8 cellular contexts compared by ENCODE assay signal in the genomic region with DNA sequence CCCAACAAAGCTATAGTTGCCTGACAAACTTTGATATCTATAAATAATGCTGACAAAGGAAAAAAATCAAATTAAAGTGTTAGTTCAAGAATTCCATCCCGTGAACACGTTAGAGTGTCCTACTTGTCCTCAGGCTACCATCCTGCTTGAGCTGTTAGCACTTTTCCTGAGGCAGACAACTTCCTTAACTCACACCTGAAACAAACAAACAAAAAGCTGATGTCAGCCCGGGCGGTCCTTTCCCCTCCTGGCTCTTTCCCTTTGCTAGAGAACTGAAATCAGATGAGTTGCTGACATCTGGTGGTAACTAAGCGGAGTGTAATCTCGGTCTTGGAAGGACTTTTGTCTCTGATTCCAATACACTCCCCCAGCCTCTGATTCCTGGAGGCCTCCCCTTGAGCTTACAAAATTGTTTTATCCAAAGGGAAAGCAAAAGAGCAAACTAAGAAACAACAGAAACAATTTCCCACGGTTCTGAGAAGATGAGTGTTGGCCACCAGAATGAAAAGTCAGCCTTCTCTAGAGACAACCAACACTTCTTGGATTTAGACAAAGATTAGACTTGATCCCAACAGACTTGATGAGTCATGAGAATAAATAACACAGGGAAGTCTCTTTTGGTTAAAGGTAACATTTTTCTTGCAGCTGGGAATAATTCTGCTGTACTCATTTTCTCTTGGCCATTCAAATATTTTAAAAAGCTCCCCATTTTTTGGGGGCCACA.
DNase-seq lines count a peak whose midpoint lies in the region; ATAC-seq and TF ChIP-seq lines count a peak whose summit lies in the region.

No MANE protein-coding gene starts in this region.

- DNase-seq in AG09309 (ENCODE audit: low read depth) (peak; percentile 17), NCI-H2227 treated with DMSO at 0.1 percent for 48 hours (lab: John Stamatoyannopoulos, UW) (peak; percentile 77), heart left ventricle (peak in 3 of 5 donors; percentile 22 to 51 (median 35)), pulmonary artery endothelial cell (ENCODE audit: low read depth, low spot score) (peak; percentile 52)
- no peak for DNase-seq in activated naive CD4-positive, alpha-beta T cell treated with anti-CD3 and anti-CD28 coated beads, Interleukin-2, amount 50 U/mL, for 72 hours (ENCODE audit: low spot score in 2 of 2)

- peak; percentile 63 for TF ChIP-seq CTCF in AG09309 (IDR thresholded peaks at IDR 0.05; ENCODE audit: control insufficient read depth, insufficient read depth, low read depth, low read length, missing control alignments)
- peak; percentile 36 to 71 (median 60) for TF ChIP-seq CTCF in heart left ventricle (IDR thresholded peaks at IDR 0.05)

- peaks cover 3 to 4% of the 10 kb centered on the region in 2 donors for H3K9me3 Mint-ChIP-seq in activated naive CD4-positive, alpha-beta T cell treated with anti-CD3 and anti-CD28 coated beads, Interleukin-2, amount 50 U/mL, for 72 hours

- H3K27ac ChIP-seq in heart left ventricle = peak overlapping the region in 1 of 12 donors; percentile 31

- TF ChIP-seq POLR2A in GM18505 (IDR thresholded peaks at IDR 0.05; ENCODE audit: borderline replicate concordance, extremely low read depth, insufficient read depth, insufficient read length) = no peak
- TF ChIP-seq POLR2A in heart left ventricle (IDR thresholded peaks at IDR 0.05) = no peak

- 2 to 6% (median 4%) methylated on average over 7 of the region's 7 CpGs for WGBS in heart left ventricle, 4 donors

- intact Hi-C loops in heart left ventricle (cut with DNase I) = loop anchor here (1.0 to 10.0 kb wide), 14 partner anchors 88 to 1001 kb away; a partner anchor contains a TSS

- no peak overlapping the region for H3K27ac Mint-ChIP-seq in activated naive CD4-positive, alpha-beta T cell treated with anti-CD3 and anti-CD28 coated beads, Interleukin-2, amount 50 U/mL, for 72 hours

- H3K4me1 ChIP-seq in heart left ventricle = peaks cover 0 to 7% (median 0%) of the 10 kb centered on the region in 12 donors

- peaks cover 0 to 9% (median 3%) of the 10 kb centered on the region in 12 donors for H3K9me3 ChIP-seq in heart left ventricle

- ATAC-seq in GM18505 (IDR thresholded peaks at IDR 0.05; ENCODE audit: unreplicated experiment) = peak; percentile 62
- peak; percentile 55 for ATAC-seq in HG03342 (IDR thresholded peaks at IDR 0.05; ENCODE audit: unreplicated experiment)
- peak; percentile 46 to 49 for ATAC-seq in activated naive CD4-positive, alpha-beta T cell treated with anti-CD3 and anti-CD28 coated beads, Interleukin-2, amount 50 U/mL, for 72 hours
- peak; percentile 64 to 89 (median 86) for ATAC-seq in heart left ventricle
- no peak for ATAC-seq in HG03097 (IDR thresholded peaks at IDR 0.05; ENCODE audit: low FRiP score, unreplicated experiment)

- H3K4me3 ChIP-seq in AG09309 (ENCODE audit: control insufficient read depth, low read depth, low read length) (no peak overlapping the region), heart left ventricle (no peak overlapping the region)

- no peaks in the 10 kb centered on the region for H3K36me3 ChIP-seq in heart left ventricle

- H3K27me3 ChIP-seq in heart left ventricle = no peaks in the 10 kb centered on the region

- H3K36me3 Mint-ChIP-seq in activated naive CD4-positive, alpha-beta T cell treated with anti-CD3 and anti-CD28 coated beads, Interleukin-2, amount 50 U/mL, for 72 hours = peaks cover 3 to 9% of the 10 kb centered on the region in 2 donors

Comparison
In these comparisons a context has a peak if more than half of its experiments do, and no peak if none do; other contexts are left out.
1. DNase-seq: peak in AG09309 (single experiment), NCI-H2227 treated with DMSO at 0.1 percent for 48 hours (single experiment), heart left ventricle (3 of 5) and pulmonary artery endothelial cell (single experiment); none in activated naive CD4-positive, alpha-beta T cell treated with anti-CD3 and anti-CD28 coated beads, Interleukin-2, amount 50 U/mL, for 72 hours (0 of 2).